8 cellular contexts compared by ENCODE assay signal in genomic region chr17:60601443-60602384, GRCh38. TPM values are rescaled to one million over a fixed set of nuclear protein-coding genes. Genes with fewer than 3 reads are reported as not detected.
DNase-seq lines count a peak whose midpoint lies in the region; ATAC-seq and TF ChIP-seq lines count a peak whose summit lies in the region.

No MANE protein-coding gene starts in this region.

- intact Hi-C loops in Calu3 (cut with micrococcal nuclease; ENCODE audit: unreplicated experiment), result no loop called here
- intact Hi-C loops in head of caudate nucleus (cut with DNase I), result loop anchor here (10.0 kb wide), 1 partner anchor 77 kb away; the partner anchor contains the start of gene APPBP2

- no peak for ATAC-seq in activated naive CD8-positive, alpha-beta T cell treated with anti-CD3 and anti-CD28 coated beads, Interleukin-2, amount 50 U/mL, for 24 hours
- no peak for ATAC-seq in HG02884 (IDR thresholded peaks at IDR 0.05; ENCODE audit: unreplicated experiment)
- no peak for ATAC-seq in HG02571 (IDR thresholded peaks at IDR 0.05; ENCODE audit: unreplicated experiment)

- CTCF ChIA-PET in Calu3 (lab: Charles Lee), result interaction anchor here (0.7 to 1.0 kb wide), 4 partner anchors 13 to 77 kb away, joined by 3 read pairs; no protein-coding TSS in a partner anchor

- H3K27me3 Mint-ChIP-seq in Calu3 (ENCODE audit: unreplicated experiment), result no peaks in the 10 kb centered on the region
- no peaks in the 10 kb centered on the region for H3K27me3 Mint-ChIP-seq in IgD-negative memory B cell
- no peaks in the 10 kb centered on the region for H3K27me3 Mint-ChIP-seq in activated naive CD8-positive, alpha-beta T cell treated with anti-CD3 and anti-CD28 coated beads, Interleukin-2, amount 50 U/mL, for 24 hours

- DNase-seq in Calu3 (peak; percentile 61), OCI-M1 (lab: John Stamatoyannopoulos, UW) (peak; percentile 90), head of caudate nucleus (peak in 40 of 42 donors; percentile 17 to 87 (median 61)), occipital lobe (lab: John Stamatoyannopoulos, UW) (peak; percentile 25)
- DNase-seq in activated naive CD8-positive, alpha-beta T cell treated with anti-CD3 and anti-CD28 coated beads, Interleukin-2, amount 50 U/mL, for 24 hours, result peak; percentile 51

- peak overlapping the region; percentile 70 for H3K27ac Mint-ChIP-seq in Calu3 (ENCODE audit: unreplicated experiment)
- peak overlapping the region; percentile 67 to 98 (median 96) for H3K27ac Mint-ChIP-seq in IgD-negative memory B cell
- H3K27ac Mint-ChIP-seq in activated naive CD8-positive, alpha-beta T cell treated with anti-CD3 and anti-CD28 coated beads, Interleukin-2, amount 50 U/mL, for 24 hours, result peak overlapping the region; percentile 82

- peaks cover 20% of the 10 kb centered on the region for H3K4me1 Mint-ChIP-seq in Calu3 (ENCODE audit: low read depth, unreplicated experiment)
- peaks cover 30 to 46% (median 37%) of the 10 kb centered on the region in 3 donors for H3K4me1 Mint-ChIP-seq in IgD-negative memory B cell
- peaks cover 51% of the 10 kb centered on the region for H3K4me1 Mint-ChIP-seq in activated naive CD8-positive, alpha-beta T cell treated with anti-CD3 and anti-CD28 coated beads, Interleukin-2, amount 50 U/mL, for 24 hours

- H3K4me3 Mint-ChIP-seq in Calu3 (ENCODE audit: low read depth, unreplicated experiment), result peak overlapping the region; percentile 94
- H3K4me3 Mint-ChIP-seq in IgD-negative memory B cell, result peak overlapping the region; percentile 92 to 99 (median 96)
- H3K4me3 Mint-ChIP-seq in activated naive CD8-positive, alpha-beta T cell treated with anti-CD3 and anti-CD28 coated beads, Interleukin-2, amount 50 U/mL, for 24 hours, result peak overlapping the region; percentile 91

- no peak for TF ChIP-seq CTCF in Calu3 (IDR thresholded peaks at IDR 0.05; ENCODE audit: unreplicated experiment)

- H3K9me3 Mint-ChIP-seq in Calu3 (ENCODE audit: low read depth, unreplicated experiment) (no peaks in the 10 kb centered on the region), IgD-negative memory B cell (peaks cover 0 to 2% (median 0%) of the 10 kb centered on the region in 3 donors)
- H3K9me3 Mint-ChIP-seq in activated naive CD8-positive, alpha-beta T cell treated with anti-CD3 and anti-CD28 coated beads, Interleukin-2, amount 50 U/mL, for 24 hours, result no peaks in the 10 kb centered on the region

- TSS peak; percentile 38 for BruUV-seq in Calu3 (replicated peaks; lab: Mats Ljungman, UMichigan)

- peaks cover 41% of the 10 kb centered on the region for H3K36me3 Mint-ChIP-seq in Calu3 (ENCODE audit: insufficient read depth, unreplicated experiment)
- H3K36me3 Mint-ChIP-seq in IgD-negative memory B cell, result peaks cover 2% of the 10 kb centered on the region
- peaks cover 4% of the 10 kb centered on the region for H3K36me3 Mint-ChIP-seq in activated naive CD8-positive, alpha-beta T cell treated with anti-CD3 and anti-CD28 coated beads, Interleukin-2, amount 50 U/mL, for 24 hours (ENCODE audit: low read depth)

RNA-seq across cellular contexts. Expression of gene PPM1D, which starts 1.7 kb away (rescaled TPM):
- total RNA-seq in Calu3 (2022), result 7.6 and 7.7 TPM in 2 replicates
- polyA plus RNA-seq in IgD-negative memory B cell, result 13.7 TPM
- 16.2 TPM for total RNA-seq in occipital lobe

Comparison
In these comparisons a context has a peak if more than half of its experiments do, and no peak if none do; other contexts are left out.
1. DNase-seq: peak in every context shown above with its lines; median percentile 90 in OCI-M1; 61 in Calu3; 61 in head of caudate nucleus; 51 in activated naive CD8-positive, alpha-beta T cell treated with anti-CD3 and anti-CD28 coated beads, Interleukin-2, amount 50 U/mL, for 24 hours; 25 in occipital lobe.